ENCODE assay signal across 20 cellular contexts in the genomic region with DNA sequence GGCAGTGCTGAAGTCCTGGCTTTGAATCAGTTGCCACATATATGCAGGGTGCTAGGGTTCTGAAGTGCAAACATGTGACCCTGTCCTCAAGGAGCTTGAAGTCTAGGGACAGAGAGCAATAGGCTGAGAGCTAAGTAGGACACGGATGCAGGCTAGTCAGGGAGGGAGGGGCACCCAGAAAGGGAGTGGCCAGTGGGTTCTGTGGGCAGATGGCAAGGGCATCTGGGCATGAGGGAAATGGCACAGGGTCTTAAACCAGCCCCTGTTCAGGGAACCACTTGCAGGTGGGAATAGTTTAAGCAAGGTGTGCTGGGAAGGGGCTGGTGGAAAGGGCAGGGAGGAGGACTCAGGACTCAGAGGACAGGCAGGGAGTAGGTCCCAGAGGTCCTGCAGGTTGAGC. TPM values are rescaled to one million over a fixed set of nuclear protein-coding genes. Genes with fewer than 3 reads are reported as not detected.
DNase-seq lines count a peak whose midpoint lies in the region; ATAC-seq and TF ChIP-seq lines count a peak whose summit lies in the region.
"Had no signal": no experiment of that assay in that cellular context is flagged by ENCODE, and none has a peak within 500 bp of the region (broad histone marks: within the 10 kb centered on the region; RNA-seq: fewer than 3 reads in every experiment).

No MANE protein-coding gene starts in this region.

- H3K79me1 ChIP-seq in IMR-90 (ENCODE audit: low read depth in 1 of 2, low read length in 2 of 2): no peaks in the 10 kb centered on the region

- H3K4me1 ChIP-seq in IMR-90 (ENCODE audit: control insufficient read depth, insufficient read depth, low read length): no peaks in the 10 kb centered on the region
- H3K4me1 ChIP-seq in esophagus muscularis mucosa: no peaks in the 10 kb centered on the region
- H3K4me1 ChIP-seq in lung (ENCODE audit: control insufficient read depth in 2 of 2, insufficient read depth in 2 of 2, low read length in 2 of 2): no peaks in the 10 kb centered on the region
- H3K4me1 ChIP-seq: Caco-2 had no signal

- BruUV-seq in IMR-90 (replicated peaks; lab: Mats Ljungman, UMichigan): no TSS peak

- H3K36me3 Mint-ChIP-seq in chondrocyte (ENCODE audit: low read depth): no peaks in the 10 kb centered on the region
- H3K36me3 Mint-ChIP-seq: CD8-positive, alpha-beta T cell had no signal

- no peak for TF ChIP-seq POLR2A in IMR-90 (IDR thresholded peaks at IDR 0.05; ENCODE audit: low read depth, low read length)
- TF ChIP-seq POLR2A in esophagus muscularis mucosa (IDR thresholded peaks at IDR 0.05; ENCODE audit: low read depth): no peak

- no peaks in the 10 kb centered on the region for H4K20me1 ChIP-seq in IMR-90 (ENCODE audit: insufficient read depth, low read length)
- H4K20me1 ChIP-seq: BLaER1 treated with 17β-estradiol and CSF1 and Interleukin-3, amounts not matched to agents 10 nM and 100 nM had no signal

- no peak for TF ChIP-seq EP300 in esophagus muscularis mucosa (IDR thresholded peaks at IDR 0.05)

- H3K23ac ChIP-seq in IMR-90 (ENCODE audit: low read depth, low read length): no peak overlapping the region

- DNase-seq in IMR-90 (no peak), esophagus muscularis mucosa (ENCODE audit: extremely low spot score) (peak; percentile 47), lung (ENCODE audit: low spot score) (peak; percentile 17), ureter (ENCODE audit: low spot score) (peak; percentile 22), chondrocyte (ENCODE audit: low spot score) (no peak), AG08395 (ENCODE audit: low spot score) (no peak), NCI-H510A (lab: John Stamatoyannopoulos, UW) (no peak), HT-29 (ENCODE audit: low spot score) (no peak)
- DNase-seq: 8988T; ACHN; AML-193; Caco-2; Calu3; CD4-positive, alpha-beta T cell; CD8-positive, alpha-beta T cell; DMS79 treated with DMSO at 0.1 percent for 48 hours; GF-D8 had no signal

- no peak overlapping the region for H3K4me2 ChIP-seq in IMR-90 (ENCODE audit: low read depth, low read length)
- H3K4me2 ChIP-seq: BLaER1 treated with 17β-estradiol and CSF1 and Interleukin-3, amounts not matched to agents 10 nM and 100 nM had no signal

- H2AK5ac ChIP-seq in IMR-90 (ENCODE audit: low read depth, low read length): no peak overlapping the region

- H3K27me3 Mint-ChIP-seq in chondrocyte (ENCODE audit: low read depth): peaks cover 16% of the 10 kb centered on the region

- no peak overlapping the region for H4K8ac ChIP-seq in IMR-90 (ENCODE audit: low read depth in 2 of 2, low read length in 2 of 2)

- no peak overlapping the region for H3K9ac ChIP-seq in IMR-90 (ENCODE audit: low read depth, low read length)
- H3K9ac ChIP-seq: BLaER1 treated with 17β-estradiol and CSF1 and Interleukin-3, amounts not matched to agents 10 nM and 100 nM had no signal

- H4K91ac ChIP-seq in IMR-90 (ENCODE audit: insufficient read depth, low read depth, low read length): no peak overlapping the region

- intact Hi-C loops in IMR-90 (cut with micrococcal nuclease): no loop called here
- intact Hi-C loops in esophagus muscularis mucosa (cut with DNase I): no loop called here

- H2AK9ac ChIP-seq in IMR-90 (replicated peaks; ENCODE audit: low read depth, low read length, poor library complexity): no peak overlapping the region

- CTCF ChIA-PET in IMR-90 (lab: Yijun Ruan, JAX): no interaction called here

- H3K27ac ChIP-seq in IMR-90 (ENCODE audit: insufficient read depth, low read length) (no peak overlapping the region), esophagus muscularis mucosa (replicated peaks in 1 of 4) (no peak overlapping the region), lung (ENCODE audit: low read depth in 1 of 2, low read length in 1 of 2) (no peak overlapping the region)
- H3K27ac ChIP-seq: BLaER1 treated with 17β-estradiol and CSF1 and Interleukin-3, amounts not matched to agents 10 nM and 100 nM; C4-2B had no signal

- H3K18ac ChIP-seq in IMR-90 (ENCODE audit: low read depth, low read length): no peak overlapping the region

- TF ChIP-seq CTCF in IMR-90 (conservative IDR thresholded peaks at IDR 0.05; ENCODE audit: low read depth, low read length) (no peak), esophagus muscularis mucosa (IDR thresholded peaks at IDR 0.05) (no peak), lung (IDR thresholded peaks at IDR 0.05; ENCODE audit: control extremely low read depth, extremely low read depth) (no peak), chondrocyte (IDR thresholded peaks at IDR 0.05) (no peak)

- H3K4me3 Mint-ChIP-seq in chondrocyte (ENCODE audit: unreplicated experiment): no peak overlapping the region
- H3K4me3 Mint-ChIP-seq: B cell; CD4-positive, alpha-beta T cell; CD8-positive, alpha-beta T cell had no signal

- peaks cover 8% of the 10 kb centered on the region for H3K9me3 Mint-ChIP-seq in chondrocyte (ENCODE audit: low read depth)
- H3K9me3 Mint-ChIP-seq: CD4-positive, alpha-beta T cell had no signal

- in situ Hi-C loops in IMR-90 (cut with MboI; ENCODE audit: low sequenced_read_pairs): no loop called here

- H4K5ac ChIP-seq in IMR-90 (ENCODE audit: low read depth, low read length): no peak overlapping the region

- H2BK20ac ChIP-seq in IMR-90 (ENCODE audit: low read depth, low read length): no peak overlapping the region

- H3K4ac ChIP-seq in IMR-90 (ENCODE audit: low read depth, low read length): no peak overlapping the region

- no peak overlapping the region for H2BK120ac ChIP-seq in IMR-90 (ENCODE audit: low read depth, low read length)

- H3K27me3 ChIP-seq in IMR-90 (ENCODE audit: control insufficient read depth, insufficient read depth, low read length) (peaks cover 8% of the 10 kb centered on the region), esophagus muscularis mucosa (no peaks in the 10 kb centered on the region), lung (ENCODE audit: control insufficient read depth, insufficient read depth) (no peaks in the 10 kb centered on the region)
- H3K27me3 ChIP-seq: BLaER1 treated with 17β-estradiol and CSF1 and Interleukin-3, amounts not matched to agents 10 nM and 100 nM had no signal

- H3K27ac Mint-ChIP-seq in chondrocyte (ENCODE audit: unreplicated experiment): no peak overlapping the region
- H3K27ac Mint-ChIP-seq: B cell; CD4-positive, alpha-beta T cell; CD8-positive, alpha-beta T cell had no signal

- no peak for ATAC-seq in IMR-90 (ENCODE audit: low read depth)
- ATAC-seq in lung (ENCODE audit: insufficient read depth, low FRiP score): no peak
- ATAC-seq: CD8-positive, alpha-beta T cell had no signal

- no peak overlapping the region for H2BK5ac ChIP-seq in IMR-90 (ENCODE audit: low read depth, low read length, poor library complexity, severe bottlenecking)

- no peak overlapping the region for H3K4me3 ChIP-seq in IMR-90 (ENCODE audit: insufficient read depth, low read depth, low read length)
- no peak overlapping the region for H3K4me3 ChIP-seq in esophagus muscularis mucosa
- H3K4me3 ChIP-seq in lung: no peak overlapping the region
- H3K4me3 ChIP-seq: BLaER1 treated with 17β-estradiol and CSF1 and Interleukin-3, amounts not matched to agents 10 nM and 100 nM had no signal

- TF ChIP-seq RAD21 in IMR-90 (IDR thresholded peaks at IDR 0.05; ENCODE audit: low read length): no peak

- H3K4me1 Mint-ChIP-seq in chondrocyte (ENCODE audit: low read depth): no peaks in the 10 kb centered on the region
- H3K4me1 Mint-ChIP-seq: B cell had no signal

- dilution Hi-C loops in IMR-90 (cut with HindIII; ENCODE audit: low sequenced_read_pairs, unreplicated experiment): no loop called here

- no peak overlapping the region for H3K14ac ChIP-seq in IMR-90 (replicated peaks; ENCODE audit: low read depth, low read length)

- no peak overlapping the region for H3K56ac ChIP-seq in IMR-90 (ENCODE audit: extremely low read depth, insufficient read depth, low read length)

- 67% methylated on average over 1 of the region's 1 CpG; no CpG with 5 or more reads in 1 of the 2 experiments for WGBS in IMR-90 (ENCODE audit: extremely low coverage in 2 of 2, insufficient read length in 1 of 2), 2 experiments
- WGBS in esophagus muscularis mucosa: 100% methylated on average over 1 of the region's 1 CpG
- 86 to 94% methylated on average over 1 of the region's 1 CpG for WGBS in lung, 2 donors

- H3K9me1 ChIP-seq in IMR-90 (ENCODE audit: insufficient read depth, low read length): no peaks in the 10 kb centered on the region

- H3K9me3 ChIP-seq in IMR-90 (ENCODE audit: control insufficient read depth, insufficient read depth, low read length) (no peaks in the 10 kb centered on the region), esophagus muscularis mucosa (no peaks in the 10 kb centered on the region), lung (ENCODE audit: control insufficient read depth in 2 of 2, insufficient read depth in 1 of 2, low read length in 1 of 2) (no peaks in the 10 kb centered on the region)
- H3K9me3 ChIP-seq: BLaER1 treated with 17β-estradiol and CSF1 and Interleukin-3, amounts not matched to agents 10 nM and 100 nM; Caco-2 had no signal

- POLR2A ChIA-PET in IMR-90 (lab: Charles Lee; ENCODE audit: unreplicated experiment): no interaction called here

- no peak overlapping the region for H2BK15ac ChIP-seq in IMR-90 (ENCODE audit: low read depth, low read length)

- H3K36me3 ChIP-seq in IMR-90 (ENCODE audit: control insufficient read depth, insufficient read depth, low read length) (no peaks in the 10 kb centered on the region), esophagus muscularis mucosa (no peaks in the 10 kb centered on the region), lung (ENCODE audit: control insufficient read depth in 2 of 2, insufficient read depth in 2 of 2, low read length in 2 of 2) (no peaks in the 10 kb centered on the region)
- H3K36me3 ChIP-seq: BLaER1 treated with 17β-estradiol and CSF1 and Interleukin-3, amounts not matched to agents 10 nM and 100 nM had no signal

- H2AFZ ChIP-seq in IMR-90 (replicated peaks; ENCODE audit: low read length, poor library complexity): peak overlapping the region; percentile 32

TF ChIP-seq in IMR-90, 13 proteins besides CTCF, POLR2A, EP300 and RAD21 (continues in another document):
- TF ChIP-seq FOS (IDR thresholded peaks at IDR 0.05; ENCODE audit: low read depth, low read length): no peak
- no peak for TF ChIP-seq BHLHE40 (IDR thresholded peaks at IDR 0.05; ENCODE audit: low read depth, low read length)
- TF ChIP-seq NFE2L2 (IDR thresholded peaks at IDR 0.05; ENCODE audit: low read depth, low read length): no peak
- TF ChIP-seq CEBPB (IDR thresholded peaks at IDR 0.05; ENCODE audit: low read depth, low read length): no peak
- no peak for TF ChIP-seq RCOR1 (IDR thresholded peaks at IDR 0.05; ENCODE audit: insufficient replicate concordance, low read length)
- no peak for TF ChIP-seq MAZ (IDR thresholded peaks at IDR 0.05; ENCODE audit: borderline replicate concordance, low read depth, low read length)

RNA-seq across cellular contexts. Expression of gene EPHB1, which starts 46.4 kb away (rescaled TPM):
- total RNA-seq in IMR-90 (2012; rRNA removed) (under 0.01 and 0.36 TPM in 2 replicates), esophagus muscularis mucosa (1 to 10 TPM in 3 of 4 donors, under 1 TPM in 1; under 0.01 to 6.1 (median 2.8) TPM), lung (1 to 10 TPM; 2.1 to 6.3 TPM), ureter (3.1 TPM), chondrocyte (1.0 to 1.7 TPM (median 1.6 TPM) in 3 replicates)
- polyA plus RNA-seq in IMR-90 (2012; rRNA removed) (0.17 and 0.19 TPM in 2 replicates), lung (1 to 10 TPM in 1 of 2 donors, under 1 TPM in 1; 0.30 to 2.0 TPM)
- 0.16 and 0.19 TPM in 2 replicates for polyA plus RNA-seq in IMR-90 (2012; cell fraction: cytosol; rRNA removed)
- polyA plus RNA-seq in IMR-90 (2012; cell fraction: nucleus; rRNA removed; ENCODE audit: low replicate concordance): 0.16 and 0.23 TPM in 2 replicates
- total RNA-seq in HT-29 (2014; rRNA removed; shearing (Covaris generic)): not detected in 2 replicates
- total RNA-seq: B cell; CD8-positive, alpha-beta T cell had no signal

Comparison
In these comparisons a context has a peak if more than half of its experiments do, and no peak if none do; other contexts are left out.
1. DNase-seq: peak in esophagus muscularis mucosa (single experiment), lung (single experiment) and ureter (single experiment); none in IMR-90 (single experiment), chondrocyte (single experiment), AG08395 (single experiment), NCI-H510A (single experiment) and HT-29 (single experiment).